In the genomic region with DNA sequence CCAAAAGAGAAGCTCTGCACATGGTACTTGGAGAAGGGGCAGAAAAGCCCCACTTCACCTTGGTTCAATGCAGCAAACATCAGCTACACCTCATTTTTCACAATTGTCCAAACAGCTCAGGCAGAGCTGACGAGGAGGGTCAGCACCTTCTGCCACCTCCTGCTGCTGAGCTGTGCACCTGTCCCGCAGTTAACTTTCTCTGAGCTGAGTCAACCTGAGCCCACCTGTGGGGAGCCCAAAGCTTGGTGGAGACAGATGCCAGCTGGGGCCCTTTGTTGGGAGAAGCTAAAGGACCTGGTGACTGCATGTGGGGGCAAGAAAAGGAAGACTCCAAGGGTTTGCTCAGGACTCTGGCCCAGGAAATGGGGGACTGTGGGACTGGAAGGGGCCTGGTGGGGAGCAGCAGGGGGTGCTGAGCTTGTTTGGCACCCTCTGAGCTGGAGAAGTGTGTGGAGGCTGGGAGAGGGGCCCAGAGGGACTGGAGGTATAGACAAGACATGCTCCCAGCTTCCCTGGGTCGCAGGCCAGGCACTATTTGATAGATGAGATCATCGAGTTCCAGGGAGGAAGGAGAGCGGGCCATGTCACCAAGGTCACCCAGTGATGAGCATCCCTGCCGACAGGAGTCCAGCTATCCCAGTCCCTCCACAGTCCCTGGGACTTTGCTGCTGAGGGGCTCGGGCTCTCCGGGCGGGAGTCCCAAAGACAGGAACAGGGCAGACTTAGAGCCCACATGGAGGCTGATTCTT, we compare ENCODE assay signal across 18 cellular contexts. TPM values are rescaled to one million over a fixed set of nuclear protein-coding genes. Genes with fewer than 3 reads are reported as not detected.
DNase-seq lines count a peak whose midpoint lies in the region; FAIRE-seq and TF ChIP-seq lines count a peak whose summit lies in the region.
"Had no signal": no experiment of that assay in that cellular context is flagged by ENCODE, and none has a peak within 500 bp of the region (broad histone marks: within the 10 kb centered on the region; RNA-seq: fewer than 3 reads in every experiment).

No MANE protein-coding gene starts in this region.

- no peaks in the 10 kb centered on the region for H3K9me2 ChIP-seq in PC-9 (ENCODE audit: insufficient read depth)

- DNase-seq in GM12892 (ENCODE audit: insufficient read length) (peak; percentile 25), NCI-H69 (lab: John Stamatoyannopoulos, UW) (peak; percentile 96), glutamatergic neuron (no peak), small intestine (no peak), T-helper 9 cell (no peak), AG08395 (ENCODE audit: low spot score) (no peak), PC-9 (no peak)
- DNase-seq: activated CD4-positive, alpha-beta memory T cell treated with anti-CD3 and anti-CD28 coated beads for 36 hours; activated T-cell treated with anti-CD3 and anti-CD28 coated beads, Interleukin-2, amount 50 U/mL, for 1 hour; dermis blood vessel endothelial cell; erythroblast; NCI-H226; stimulated activated CD4-positive, alpha-beta T cell treated with anti-CD3 and anti-CD28 coated beads, Interleukin-2, amount 100 ng/mL, for 48 hours had no signal

- peaks cover 20% of the 10 kb centered on the region; the same call in 1 of the 2 replicates for H3F3A ChIP-seq in PC-9 (ENCODE audit: insufficient read depth, low read depth)

- peaks cover 9% of the 10 kb centered on the region for H3K4me1 Mint-ChIP-seq in glutamatergic neuron (ENCODE audit: low read depth, unreplicated experiment)

- intact Hi-C loops in PC-9 (cut with micrococcal nuclease; ENCODE audit: unreplicated experiment), result no loop called here

- CTCF ChIA-PET in PC-9 (lab: Charles Lee), result no interaction called here

- H3K27me3 Mint-ChIP-seq in glutamatergic neuron (ENCODE audit: unreplicated experiment), result peaks cover 6% of the 10 kb centered on the region
- H3K27me3 Mint-ChIP-seq: activated naive CD8-positive, alpha-beta T cell had no signal

- peaks cover 9% of the 10 kb centered on the region for H3K9me3 Mint-ChIP-seq in glutamatergic neuron (ENCODE audit: unreplicated experiment)
- H3K9me3 Mint-ChIP-seq: activated CD4-positive, alpha-beta memory T cell treated with anti-CD3 and anti-CD28 coated beads for 36 hours had no signal

- H3K9me3 ChIP-seq in small intestine (ENCODE audit: control insufficient read depth, low read depth) (no peaks in the 10 kb centered on the region), PC-9 (ENCODE audit: insufficient read depth, low read depth) (no peaks in the 10 kb centered on the region)
- H3K9me3 ChIP-seq: gastroesophageal sphincter, ovary had no signal

- H3K27ac Mint-ChIP-seq in glutamatergic neuron (ENCODE audit: unreplicated experiment), result peak overlapping the region; percentile 59
- H3K27ac Mint-ChIP-seq: activated CD4-positive, alpha-beta memory T cell treated with anti-CD3 and anti-CD28 coated beads for 36 hours; activated naive CD8-positive, alpha-beta T cell had no signal

- no peak for TF ChIP-seq POLR2A in GM12892 (IDR thresholded peaks at IDR 0.05; ENCODE audit: low read depth, low read length)

- H3K79me2 ChIP-seq in PC-9 (ENCODE audit: low read depth), result peaks cover 16% of the 10 kb centered on the region

- peak overlapping the region; percentile 40; the same call in 1 of the 2 replicates for H3K27ac ChIP-seq in 22Rv1
- H3K27ac ChIP-seq in small intestine (ENCODE audit: low read depth in 1 of 2, low read length in 1 of 2), result no peak overlapping the region
- no peak overlapping the region for H3K27ac ChIP-seq in PC-9
- H3K27ac ChIP-seq: gastroesophageal sphincter, ovary had no signal

- H3K4me3 Mint-ChIP-seq in glutamatergic neuron (ENCODE audit: unreplicated experiment), result no peak overlapping the region
- H3K4me3 Mint-ChIP-seq: activated CD4-positive, alpha-beta memory T cell treated with anti-CD3 and anti-CD28 coated beads for 36 hours had no signal

- no TSS peak for BruUV-seq in PC-9 (replicated peaks; lab: Mats Ljungman, UMichigan)

- H4K20me1 ChIP-seq in PC-9 (ENCODE audit: insufficient read depth), result no peaks in the 10 kb centered on the region; the same call in 1 of the 2 replicates

- no peak for FAIRE-seq in GM12892 (lab: Jason Lieb, UNC)
- no peak for FAIRE-seq in small intestine (lab: Jason Lieb, UNC)

- H3K4me3 ChIP-seq in small intestine (ENCODE audit: low read depth in 1 of 2, low read length in 2 of 2) (no peak overlapping the region), PC-9 (no peak overlapping the region)
- H3K4me3 ChIP-seq: gastroesophageal sphincter, ovary had no signal

- H3K4me2 ChIP-seq in PC-9, result no peak overlapping the region

- WGBS in small intestine, 3 donors, result 85 to 92% (median 87%) methylated on average over 9 of the region's 9 CpGs

- no peaks in the 10 kb centered on the region for H3K4me1 ChIP-seq in small intestine (ENCODE audit: control insufficient read depth in 2 of 2, insufficient read depth in 1 of 2, low read depth in 1 of 2, low read length in 1 of 2)
- peaks cover 11% of the 10 kb centered on the region for H3K4me1 ChIP-seq in PC-9 (replicated peaks; ENCODE audit: insufficient read depth)

- POLR2A ChIA-PET in PC-9 (lab: Charles Lee; ENCODE audit: unreplicated experiment), result interaction anchor here (0.6 to 0.7 kb wide), 2 partner anchors 30 to 86 kb away, joined by 3 to 4 read pairs; no protein-coding TSS in a partner anchor

- H3K27me3 ChIP-seq in small intestine (ENCODE audit: control insufficient read depth in 2 of 2, insufficient read depth in 2 of 2, low read length in 2 of 2), result no peaks in the 10 kb centered on the region
- H3K27me3 ChIP-seq in PC-9 (ENCODE audit: insufficient read depth, low read depth), result no peaks in the 10 kb centered on the region
- H3K27me3 ChIP-seq: ovary had no signal

- TF ChIP-seq CTCF in 22Rv1 (IDR thresholded peaks at IDR 0.05) (no peak), glutamatergic neuron (IDR thresholded peaks at IDR 0.05; ENCODE audit: partially characterized antibody, unreplicated experiment) (no peak), PC-9 (conservative IDR thresholded peaks at IDR 0.05) (no peak)

- H3K36me3 ChIP-seq in small intestine (ENCODE audit: control insufficient read depth in 2 of 2, insufficient read depth in 2 of 2, low read length in 2 of 2), result no peaks in the 10 kb centered on the region
- H3K36me3 ChIP-seq in PC-9 (ENCODE audit: low read depth), result no peaks in the 10 kb centered on the region
- H3K36me3 ChIP-seq: gastroesophageal sphincter, ovary had no signal

- H2AFZ ChIP-seq in PC-9, result no peak overlapping the region

- no peaks in the 10 kb centered on the region for H3K36me3 Mint-ChIP-seq in glutamatergic neuron (ENCODE audit: unreplicated experiment)
- H3K36me3 Mint-ChIP-seq: activated CD4-positive, alpha-beta memory T cell treated with anti-CD3 and anti-CD28 coated beads for 36 hours; activated naive CD8-positive, alpha-beta T cell had no signal

RNA-seq across cellular contexts. Expression of a gene that starts 53.5 kb away (rescaled TPM):
- not detected for polyA plus RNA-seq in GM12892 (2012; ENCODE audit: missing spikeins)
- 0.86 TPM for total RNA-seq in glutamatergic neuron (ENCODE audit: unreplicated experiment)
- under 1 TPM in 1 of 3 donors, not detected in 2; 0.06 TPM for polyA plus RNA-seq in small intestine
- 0.18 and 0.22 TPM in 2 replicates for total RNA-seq in PC-9 (2021)
- total RNA-seq: activated CD4-positive, alpha-beta memory T cell treated with anti-CD3 and anti-CD28 coated beads for 36 hours; dermis blood vessel endothelial cell; gastroesophageal sphincter had no signal
- polyA plus RNA-seq: liver had no signal

Comparison
In these comparisons a context has a peak if more than half of its experiments do, and no peak if none do; other contexts are left out.
1. DNase-seq: peak in GM12892 (single experiment) and NCI-H69 (single experiment); none in glutamatergic neuron (single experiment), small intestine (single experiment), T-helper 9 cell (single experiment), AG08395 (single experiment) and PC-9 (0 of 2).